Comparison of ENCODE assay signal across 15 cellular contexts in the genomic region with DNA sequence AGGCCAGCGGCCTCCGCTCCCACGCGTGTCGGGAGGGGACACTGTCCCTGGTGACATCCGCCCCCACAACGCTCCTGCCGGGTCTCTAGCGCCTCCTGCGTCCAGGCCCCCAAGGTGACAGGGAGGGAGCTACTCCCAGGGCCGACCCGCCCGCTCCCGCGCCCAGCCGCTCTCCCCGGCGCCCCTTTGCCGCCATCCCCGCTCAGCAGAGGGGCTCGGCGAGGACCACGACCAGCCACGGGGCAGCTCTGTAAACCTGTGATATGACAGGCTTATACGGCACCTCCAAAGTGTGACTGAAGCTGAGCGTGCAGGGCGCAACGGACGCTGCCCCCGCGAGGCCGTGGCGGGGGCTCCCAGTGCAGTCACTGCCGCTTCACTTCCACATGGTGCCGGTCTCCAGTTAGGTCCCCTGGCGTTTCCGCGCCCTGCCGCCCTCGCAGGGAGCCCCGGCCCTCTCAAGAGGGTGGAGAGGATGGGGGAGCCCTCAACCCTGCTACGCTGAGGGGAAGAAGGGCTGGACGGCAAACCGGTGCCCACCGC. TPM values are rescaled to one million over a fixed set of nuclear protein-coding genes. Genes with fewer than 3 reads are reported as not detected.
A peak's percentile ranks its signal among the peaks of the same experiment; 100 is the strongest.
DNase-seq lines count a peak whose midpoint lies in the region; TF ChIP-seq lines count a peak whose summit lies in the region.
"Had no signal": no experiment of that assay in that cellular context is flagged by ENCODE, and none has a peak within 500 bp of the region (broad histone marks: within the 10 kb centered on the region; RNA-seq: fewer than 3 reads in every experiment).

No MANE protein-coding gene starts in this region.

- intact Hi-C loops in activated CD4-positive, alpha-beta T cell treated with anti-CD3 and anti-CD28 coated beads, Interleukin-2, amount 10 ng/mL, durations not matched to agents 24 days and 14 days (cut with micrococcal nuclease) = no loop called here
- intact Hi-C loops in esophagus muscularis mucosa (cut with DNase I) = loop anchor here (5.0 to 10.0 kb wide), 2 partner anchors 352 to 760 kb away; partner anchors contain the start of genes NSUN2 and SRD5A1
- intact Hi-C loops in transverse colon (cut with DNase I; ENCODE audit: low total_unique reads) = loop anchor here (5.0 to 10.0 kb wide), 2 partner anchors 360 to 578 kb away; no protein-coding TSS in a partner anchor
- intact Hi-C loops in activated T-helper 1 cell treated with anti-CD3 and anti-CD28 coated beads, Interleukin-12 subunit alpha, Interleukin-12 subunit beta, Interleukin-2, Interleukin-4 antibody, amounts not matched to agents 30 ng/mL and 10 ng/mL and 1 ng/mL, durations not matched to agents 14 hours and 24 hours and 36 hours (cut with micrococcal nuclease) = loop anchor here (5.0 kb wide), 1 partner anchor 573 kb away; no protein-coding TSS in a partner anchor
- intact Hi-C loops in head of caudate nucleus (cut with DNase I) = no loop called here

- peaks cover 2% of the 10 kb centered on the region for H3K4me1 Mint-ChIP-seq in activated CD4-positive, alpha-beta T cell treated with anti-CD3 and anti-CD28 coated beads, Interleukin-2, amount 10 ng/mL, durations not matched to agents 24 days and 14 days
- H3K4me1 Mint-ChIP-seq in activated T-helper 1 cell treated with anti-CD3 and anti-CD28 coated beads, Interleukin-12 subunit alpha, Interleukin-12 subunit beta, Interleukin-2, Interleukin-4 antibody, amounts not matched to agents 30 ng/mL and 10 ng/mL and 1 ng/mL, durations not matched to agents 14 hours and 24 hours and 36 hours (ENCODE audit: low read depth) = no peaks in the 10 kb centered on the region

- H3K36me3 ChIP-seq in esophagus muscularis mucosa (no peaks in the 10 kb centered on the region), neural cell (ENCODE audit: insufficient read depth, low read length) (no peaks in the 10 kb centered on the region), transverse colon (no peaks in the 10 kb centered on the region)

- WGBS in esophagus muscularis mucosa = 14% methylated on average over 24 of the region's 45 CpGs
- WGBS in transverse colon (ENCODE audit: low coverage in 1 of 2), 2 donors = 32% methylated on average over 42 of the region's 45 CpGs; no CpG with 5 or more reads in 1 of the 2 donors

- no peaks in the 10 kb centered on the region for H4K20me1 ChIP-seq in neural cell (ENCODE audit: insufficient read depth)

- peak; percentile 34 for DNase-seq in activated CD4-positive, alpha-beta T cell treated with anti-CD3 and anti-CD28 coated beads, Interleukin-2, amount 10 ng/mL, durations not matched to agents 24 days and 14 days
- DNase-seq in activated CD4-positive, alpha-beta T cell treated with anti-CD3 and anti-CD28 coated beads for 48 hours = no peak
- DNase-seq in esophagus muscularis mucosa (ENCODE audit: extremely low spot score) = peak; percentile 86
- no peak for DNase-seq in transverse colon
- no peak for DNase-seq in erythroblast (lab: John Stamatoyannopoulos, UW)
- DNase-seq in activated T-helper 1 cell treated with anti-CD3 and anti-CD28 coated beads, Interleukin-12 subunit alpha, Interleukin-12 subunit beta, Interleukin-2, Interleukin-4 antibody, amounts not matched to agents 30 ng/mL and 10 ng/mL and 1 ng/mL, durations not matched to agents 14 hours and 24 hours and 36 hours (ENCODE audit: low spot score) = no peak
- no peak for DNase-seq in head of caudate nucleus
- DNase-seq: activated CD4-positive, alpha-beta memory T cell treated with anti-CD3 and anti-CD28 coated beads, Interleukin-2, amount 10 ng/mL, durations not matched to agents 7 days and 5 days; activated gamma-delta T cell treated with Interleukin-2 at 50 U/mL for 16 hours; cerebellar nuclear complex; stimulated activated CD4-positive, alpha-beta T cell treated with anti-CD3 and anti-CD28 coated beads, Interleukin-4, amount 100 ng/mL, for 1 hour had no signal

- H3K4me3 Mint-ChIP-seq in activated CD4-positive, alpha-beta T cell treated with anti-CD3 and anti-CD28 coated beads, Interleukin-2, amount 10 ng/mL, durations not matched to agents 24 days and 14 days = no peak overlapping the region
- no peak overlapping the region for H3K4me3 Mint-ChIP-seq in activated T-helper 1 cell treated with anti-CD3 and anti-CD28 coated beads, Interleukin-12 subunit alpha, Interleukin-12 subunit beta, Interleukin-2, Interleukin-4 antibody, amounts not matched to agents 30 ng/mL and 10 ng/mL and 1 ng/mL, durations not matched to agents 14 hours and 24 hours and 36 hours
- H3K4me3 Mint-ChIP-seq: activated CD4-positive, alpha-beta memory T cell treated with anti-CD3 and anti-CD28 coated beads, Interleukin-2, amount 10 ng/mL, durations not matched to agents 7 days and 5 days; T-helper 1 cell treated with Interleukin-12 subunit alpha and Interleukin-12 subunit beta and Interleukin-4 antibody, amounts not matched to agents 30 μg/mL and 1 μg/mL, for 36 hours had no signal

- peak in 2 of 3 experiments; percentile 6 to 9 for TF ChIP-seq CTCF in esophagus muscularis mucosa (IDR thresholded peaks at IDR 0.05)
- TF ChIP-seq CTCF in neural cell (IDR thresholded peaks at IDR 0.05; ENCODE audit: poor library complexity, severe bottlenecking) = no peak
- TF ChIP-seq CTCF in transverse colon (IDR thresholded peaks at IDR 0.05) = no peak

- H3K79me2 ChIP-seq in neural cell (replicated peaks; ENCODE audit: insufficient read depth, low read length) = no peaks in the 10 kb centered on the region

- TF ChIP-seq EP300 in esophagus muscularis mucosa (IDR thresholded peaks at IDR 0.05) = no peak
- no peak for TF ChIP-seq EP300 in neural cell (conservative IDR thresholded peaks at IDR 0.05; ENCODE audit: poor library complexity, severe bottlenecking)
- no peak for TF ChIP-seq EP300 in transverse colon (IDR thresholded peaks at IDR 0.05; ENCODE audit: low read depth)

- TF ChIP-seq POLR2A in esophagus muscularis mucosa (IDR thresholded peaks at IDR 0.05; ENCODE audit: low read depth) (no peak), transverse colon (IDR thresholded peaks at IDR 0.05) (no peak), erythroblast (IDR thresholded peaks at IDR 0.05; ENCODE audit: low read length) (no peak)

- no peaks in the 10 kb centered on the region for H3F3A ChIP-seq in neural cell (ENCODE audit: insufficient read depth, low read length, poor library complexity, severe bottlenecking)

- H3K27ac ChIP-seq in esophagus muscularis mucosa (replicated peaks in 1 of 4) (peak overlapping the region; percentile 74 to 82 (median 76)), neural cell (ENCODE audit: low read length) (no peak overlapping the region), transverse colon (peak overlapping the region in 3 of 4 donors; percentile 12 to 77 (median 63))

- peaks cover 38% of the 10 kb centered on the region for H3K27me3 Mint-ChIP-seq in activated CD4-positive, alpha-beta T cell treated with anti-CD3 and anti-CD28 coated beads, Interleukin-2, amount 10 ng/mL, durations not matched to agents 24 days and 14 days
- peaks cover 33% of the 10 kb centered on the region for H3K27me3 Mint-ChIP-seq in activated T-helper 1 cell treated with anti-CD3 and anti-CD28 coated beads, Interleukin-12 subunit alpha, Interleukin-12 subunit beta, Interleukin-2, Interleukin-4 antibody, amounts not matched to agents 30 ng/mL and 10 ng/mL and 1 ng/mL, durations not matched to agents 14 hours and 24 hours and 36 hours (ENCODE audit: insufficient read depth)

- no peak overlapping the region for H2AFZ ChIP-seq in neural cell (ENCODE audit: low read depth, low read length)

- no peaks in the 10 kb centered on the region for H3K9me2 ChIP-seq in neural cell (ENCODE audit: insufficient read depth, low read length)

- no peak overlapping the region for H3K4me2 ChIP-seq in neural cell (ENCODE audit: low read length)

- peaks cover 2% of the 10 kb centered on the region for H3K36me3 Mint-ChIP-seq in activated CD4-positive, alpha-beta T cell treated with anti-CD3 and anti-CD28 coated beads, Interleukin-2, amount 10 ng/mL, durations not matched to agents 24 days and 14 days (ENCODE audit: low read depth)
- H3K36me3 Mint-ChIP-seq in activated T-helper 1 cell treated with anti-CD3 and anti-CD28 coated beads, Interleukin-12 subunit alpha, Interleukin-12 subunit beta, Interleukin-2, Interleukin-4 antibody, amounts not matched to agents 30 ng/mL and 10 ng/mL and 1 ng/mL, durations not matched to agents 14 hours and 24 hours and 36 hours (ENCODE audit: low read depth) = peaks cover 3% of the 10 kb centered on the region

- H3K27me3 ChIP-seq in esophagus muscularis mucosa = peaks cover 0 to 22% (median 0%) of the 10 kb centered on the region in 4 donors
- H3K27me3 ChIP-seq in neural cell (ENCODE audit: insufficient read depth, low read depth, low read length) = peaks cover 44% of the 10 kb centered on the region
- H3K27me3 ChIP-seq in transverse colon = peaks cover 57% of the 10 kb centered on the region

- H3K9me3 Mint-ChIP-seq in activated CD4-positive, alpha-beta T cell treated with anti-CD3 and anti-CD28 coated beads, Interleukin-2, amount 10 ng/mL, durations not matched to agents 24 days and 14 days = no peaks in the 10 kb centered on the region
- no peaks in the 10 kb centered on the region for H3K9me3 Mint-ChIP-seq in activated T-helper 1 cell treated with anti-CD3 and anti-CD28 coated beads, Interleukin-12 subunit alpha, Interleukin-12 subunit beta, Interleukin-2, Interleukin-4 antibody, amounts not matched to agents 30 ng/mL and 10 ng/mL and 1 ng/mL, durations not matched to agents 14 hours and 24 hours and 36 hours
- H3K9me3 Mint-ChIP-seq: activated CD4-positive, alpha-beta memory T cell treated with anti-CD3 and anti-CD28 coated beads, Interleukin-2, amount 10 ng/mL, durations not matched to agents 7 days and 5 days; T-helper 1 cell treated with Interleukin-12 subunit alpha and Interleukin-12 subunit beta and Interleukin-4 antibody, amounts not matched to agents 30 μg/mL and 1 μg/mL, for 36 hours had no signal

- H3K9me3 ChIP-seq in esophagus muscularis mucosa = no peaks in the 10 kb centered on the region
- H3K9me3 ChIP-seq in neural cell (ENCODE audit: low read length) = no peaks in the 10 kb centered on the region
- H3K9me3 ChIP-seq in transverse colon = no peaks in the 10 kb centered on the region

- peak overlapping the region; percentile 56 to 83 (median 60) for H3K4me3 ChIP-seq in esophagus muscularis mucosa
- H3K4me3 ChIP-seq in neural cell (ENCODE audit: low read length) = peak overlapping the region; percentile 60
- peak overlapping the region in 3 of 4 donors; percentile 31 to 43 (median 31) for H3K4me3 ChIP-seq in transverse colon

- no peak overlapping the region for H3K27ac Mint-ChIP-seq in activated CD4-positive, alpha-beta T cell treated with anti-CD3 and anti-CD28 coated beads, Interleukin-2, amount 10 ng/mL, durations not matched to agents 24 days and 14 days
- no peak overlapping the region for H3K27ac Mint-ChIP-seq in activated T-helper 1 cell treated with anti-CD3 and anti-CD28 coated beads, Interleukin-12 subunit alpha, Interleukin-12 subunit beta, Interleukin-2, Interleukin-4 antibody, amounts not matched to agents 30 ng/mL and 10 ng/mL and 1 ng/mL, durations not matched to agents 14 hours and 24 hours and 36 hours
- H3K27ac Mint-ChIP-seq: activated CD4-positive, alpha-beta memory T cell treated with anti-CD3 and anti-CD28 coated beads, Interleukin-2, amount 10 ng/mL, durations not matched to agents 7 days and 5 days; T-helper 1 cell treated with Interleukin-12 subunit alpha and Interleukin-12 subunit beta and Interleukin-4 antibody, amounts not matched to agents 30 μg/mL and 1 μg/mL, for 36 hours had no signal

- H3K4me1 ChIP-seq in esophagus muscularis mucosa (peaks cover 9 to 37% (median 27%) of the 10 kb centered on the region in 4 donors), transverse colon (peaks cover 0 to 21% (median 9%) of the 10 kb centered on the region in 4 donors)

- no peak for TF ChIP-seq RAD21 in neural cell (conservative IDR thresholded peaks at IDR 0.05)

- in situ Hi-C loops in transverse colon (cut with MboI; ENCODE audit: low pct_ligation_motif_present in 1 of 4, low pct_unique_long_range_greater_than_20kb in 1 of 4, low sequenced_read_pairs in 3 of 4) = loop anchor here in 2 of 4 donors (10.0 to 25.0 kb wide), 3 partner anchors 350 to 608 kb away; no protein-coding TSS in a partner anchor

- H3K9ac ChIP-seq in neural cell (ENCODE audit: low read length) = no peak overlapping the region

RNA-seq across cellular contexts. Expression of gene ADCY2, which starts 1.0 kb away (rescaled TPM):
- total RNA-seq in activated CD4-positive, alpha-beta T cell treated with anti-CD3 and anti-CD28 coated beads, Interleukin-2, amount 10 ng/mL, durations not matched to agents 24 days and 14 days = not detected in 2 replicates
- 1 to 10 TPM; 4.8 to 9.1 (median 5.7) TPM for total RNA-seq in esophagus muscularis mucosa
- polyA plus RNA-seq in neural cell = 1.9 and 10.7 TPM in 2 replicates
- 2.9 and 3.1 TPM in 2 replicates for polyA minus RNA-seq in neural cell
- 1 to 10 TPM; 1.4 to 4.5 (median 3.1) TPM for total RNA-seq in transverse colon
- total RNA-seq in activated T-helper 1 cell treated with anti-CD3 and anti-CD28 coated beads, Interleukin-12 subunit alpha, Interleukin-12 subunit beta, Interleukin-2, Interleukin-4 antibody, amounts not matched to agents 30 ng/mL and 10 ng/mL and 1 ng/mL, durations not matched to agents 14 hours and 24 hours and 36 hours = not detected in 2 replicates
- total RNA-seq: activated CD4-positive, alpha-beta memory T cell treated with anti-CD3 and anti-CD28 coated beads, Interleukin-2, amount 10 ng/mL, durations not matched to agents 7 days and 5 days; liver; OCI-LY7 had no signal
- polyA plus RNA-seq: liver had no signal

Comparison
In these comparisons a context has a peak if more than half of its experiments do, and no peak if none do; other contexts are left out.
1. DNase-seq: peak in activated CD4-positive, alpha-beta T cell treated with anti-CD3 and anti-CD28 coated beads, Interleukin-2, amount 10 ng/mL, durations not matched to agents 24 days and 14 days (single experiment) and esophagus muscularis mucosa (single experiment); none in activated CD4-positive, alpha-beta T cell treated with anti-CD3 and anti-CD28 coated beads for 48 hours (single experiment), transverse colon (single experiment), erythroblast (0 of 2), activated T-helper 1 cell treated with anti-CD3 and anti-CD28 coated beads, Interleukin-12 subunit alpha, Interleukin-12 subunit beta, Interleukin-2, Interleukin-4 antibody, amounts not matched to agents 30 ng/mL and 10 ng/mL and 1 ng/mL, durations not matched to agents 14 hours and 24 hours and 36 hours (single experiment) and head of caudate nucleus (0 of 42).
2. CTCF ChIP-seq: peak in esophagus muscularis mucosa (2 of 3); none in neural cell (single experiment) and transverse colon (0 of 5).
3. intact Hi-C loops: an anchor here in esophagus muscularis mucosa (5.0 to 10.0 kb wide), transverse colon (5.0 to 10.0 kb wide) and activated T-helper 1 cell treated with anti-CD3 and anti-CD28 coated beads, Interleukin-12 subunit alpha, Interleukin-12 subunit beta, Interleukin-2, Interleukin-4 antibody, amounts not matched to agents 30 ng/mL and 10 ng/mL and 1 ng/mL, durations not matched to agents 14 hours and 24 hours and 36 hours (5.0 kb wide); none called in activated CD4-positive, alpha-beta T cell treated with anti-CD3 and anti-CD28 coated beads, Interleukin-2, amount 10 ng/mL, durations not matched to agents 24 days and 14 days and head of caudate nucleus.
4. Peak in every context shown above with its lines, with median percentiles within 50 percentile points of each other: H3K4me3 ChIP-seq.